ENCODE assay signal across 9 cellular contexts in genomic region chr18:46950064-46950656, GRCh38. TPM values are rescaled to one million over a fixed set of nuclear protein-coding genes. Genes with fewer than 3 reads are reported as not detected.
DNase-seq lines count a peak whose midpoint lies in the region; ATAC-seq and TF ChIP-seq lines count a peak whose summit lies in the region.
"Had no signal": no experiment of that assay in that cellular context is flagged by ENCODE, and none has a peak within 500 bp of the region (broad histone marks: within the 10 kb centered on the region; RNA-seq: fewer than 3 reads in every experiment).

No MANE protein-coding gene starts in this region.

- TF ChIP-seq CTCF in 22Rv1 (IDR thresholded peaks at IDR 0.05) (peak; percentile 77), GM12864 (IDR thresholded peaks at IDR 0.05; ENCODE audit: low read depth, low read length, missing control alignments) (peak; percentile 53), epithelial cell of esophagus (IDR thresholded peaks at IDR 0.05; ENCODE audit: insufficient read depth, low read depth, low read length, missing control alignments) (peak; percentile 40)

- no peak for DNase-seq in GM12864 (ENCODE audit: low read depth)
- DNase-seq in NCI-H2227 (lab: John Stamatoyannopoulos, UW; ENCODE audit: unreplicated experiment) = peak; percentile 50
- DNase-seq in epithelial cell of esophagus (ENCODE audit: low read depth) = peak; percentile 19
- DNase-seq in HT-29 (ENCODE audit: low spot score) = no peak
- DNase-seq: NCI-H524 treated with DMSO at 0.1 percent for 48 hours had no signal

- no peak overlapping the region for H3K27ac ChIP-seq in 22Rv1

- H3K4me3 ChIP-seq in GM12864 (ENCODE audit: low read depth, low read length) (no peak overlapping the region), epithelial cell of esophagus (ENCODE audit: low read length) (no peak overlapping the region)

- ATAC-seq in GM21619 (IDR thresholded peaks at IDR 0.05; ENCODE audit: unreplicated experiment) (no peak), HG03280 (IDR thresholded peaks at IDR 0.05; ENCODE audit: unreplicated experiment) (no peak), HG02840 (IDR thresholded peaks at IDR 0.05; ENCODE audit: low FRiP score, unreplicated experiment) (no peak)

RNA-seq across cellular contexts. Expression of gene KATNAL2, which starts 32.8 kb away (rescaled TPM):
- 0.23 TPM in 1 of 2 replicates, not detected in the other for total RNA-seq in HT-29 (2014; rRNA removed; shearing (Covaris generic))

RNA-seq across cellular contexts. Expression of gene PIAS2, which starts 32.9 kb away (rescaled TPM):
- 7.7 and 8.9 TPM in 2 replicates for total RNA-seq in HT-29 (2014; rRNA removed; shearing (Covaris generic))

Comparison
In these comparisons a context has a peak if more than half of its experiments do, and no peak if none do; other contexts are left out.
1. DNase-seq: peak in NCI-H2227 (single experiment) and epithelial cell of esophagus (single experiment); none in GM12864 (single experiment) and HT-29 (single experiment).
2. Peak in every context shown above with its lines, with median percentiles within 50 percentile points of each other: CTCF ChIP-seq.